1 cellular context compared by ENCODE assay signal in the genomic region with DNA sequence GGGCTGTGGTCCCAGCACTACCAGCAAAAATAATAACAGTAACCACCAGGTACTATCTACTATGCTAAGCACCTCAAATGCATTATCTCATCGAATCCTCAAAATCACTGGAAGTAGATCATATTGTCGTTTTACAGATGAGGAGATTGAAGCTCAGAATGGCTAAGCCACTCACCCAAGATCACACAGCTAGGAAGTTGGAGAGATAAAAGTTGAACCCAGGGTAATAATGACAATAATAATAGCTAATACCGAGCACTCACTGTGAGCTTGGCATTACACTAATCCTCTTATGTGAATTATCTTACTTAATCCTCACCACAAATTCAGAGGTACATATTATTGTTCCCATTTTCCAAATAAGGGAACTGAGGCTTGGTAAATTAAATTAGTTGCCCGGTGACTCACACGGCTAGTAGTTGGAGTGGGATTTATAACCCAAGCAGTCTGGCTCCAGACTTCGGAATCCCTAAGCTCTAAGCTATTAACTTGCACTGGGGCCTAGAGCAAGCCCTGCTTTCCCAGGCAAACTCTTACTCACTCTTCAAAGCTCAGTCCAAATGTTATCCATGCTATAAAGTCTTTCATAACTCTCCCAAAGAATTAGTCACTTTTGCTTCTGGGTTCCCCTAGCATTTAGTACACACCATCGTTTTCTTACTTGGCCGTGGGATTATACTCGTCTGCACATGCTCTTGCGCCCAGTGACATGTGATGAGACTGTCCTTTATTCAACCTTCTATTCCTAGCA.
A peak's percentile ranks its signal among the peaks of the same experiment; 100 is the strongest.
TF ChIP-seq lines count a peak whose summit lies in the region.

No MANE protein-coding gene starts in this region.

TF ChIP-seq in K562, 482 proteins besides CTCF, POLR2A, EP300 and RAD21:
- TF ChIP-seq NFE2 (IDR thresholded peaks at IDR 0.05; ENCODE audit: low read depth) (no peak), OTX1 (CRISPR knock-in tag; IDR thresholded peaks at IDR 0.05) (no peak), RHOXF2B (CRISPR knock-in tag; conservative IDR thresholded peaks at IDR 0.05) (no peak), BCOR (IDR thresholded peaks at IDR 0.05) (peak; percentile 37; the same call in 1 of the 2 replicates), BHLHE40 (IDR thresholded peaks at IDR 0.05; ENCODE audit: low read length) (no peak), SMARCC2 (IDR thresholded peaks at IDR 0.05; ENCODE audit: low read depth) (no peak), ZFPM2 (CRISPR knock-in tag; IDR thresholded peaks at IDR 0.05) (no peak), ZNF696 (CRISPR knock-in tag; conservative IDR thresholded peaks at IDR 0.05) (no peak), ZFP36 (IDR thresholded peaks at IDR 0.05; ENCODE audit: low read depth, low read length, partially characterized antibody) (peak; percentile 49), CBX2 (IDR thresholded peaks at IDR 0.05; ENCODE audit: insufficient read depth, low read length, poor library complexity, severe bottlenecking) (no peak), CAMTA2 (CRISPR knock-in tag; conservative IDR thresholded peaks at IDR 0.05) (no peak), RBM25 (IDR thresholded peaks at IDR 0.05; ENCODE audit: low read depth, low read length, severe bottlenecking) (peak; percentile 74), TOE1 (IDR thresholded peaks at IDR 0.05; ENCODE audit: borderline replicate concordance) (no peak), TOE1 (CRISPR knock-in tag; IDR thresholded peaks at IDR 0.05; ENCODE audit: borderline replicate concordance, low read depth) (no peak), XRCC4 (IDR thresholded peaks at IDR 0.05; ENCODE audit: extremely low read depth, insufficient read depth, insufficient read length) (no peak)
TF ChIP-seq in K562: peak in this region for 3.
